11 cellular contexts compared by ENCODE assay signal in genomic region chr13:99353836-99354235, GRCh38. TPM values are rescaled to one million over a fixed set of nuclear protein-coding genes. Genes with fewer than 3 reads are reported as not detected.
A peak's percentile ranks its signal among the peaks of the same experiment; 100 is the strongest.
DNase-seq lines count a peak whose midpoint lies in the region; ATAC-seq and TF ChIP-seq lines count a peak whose summit lies in the region.
"Had no signal": no experiment of that assay in that cellular context is flagged by ENCODE, and none has a peak within 500 bp of the region (broad histone marks: within the 10 kb centered on the region; RNA-seq: fewer than 3 reads in every experiment).

No MANE protein-coding gene starts in this region.

- H3K27me3 Mint-ChIP-seq in activated T-helper 1 cell treated with anti-CD3 and anti-CD28 coated beads, Interleukin-12 subunit alpha, Interleukin-12 subunit beta, Interleukin-2, Interleukin-4 antibody, amounts not matched to agents 30 ng/mL and 10 ng/mL and 1 ng/mL, durations not matched to agents 14 hours and 24 hours and 36 hours (ENCODE audit: insufficient read depth), result peaks cover 3% of the 10 kb centered on the region

- ATAC-seq in HG02973 (IDR thresholded peaks at IDR 0.05; ENCODE audit: unreplicated experiment), result no peak
- ATAC-seq: left cardiac atrium had no signal

- peak overlapping the region; percentile 36 for H3K4me3 Mint-ChIP-seq in activated T-helper 1 cell treated with anti-CD3 and anti-CD28 coated beads, Interleukin-12 subunit alpha, Interleukin-12 subunit beta, Interleukin-2, Interleukin-4 antibody, amounts not matched to agents 30 ng/mL and 10 ng/mL and 1 ng/mL, durations not matched to agents 14 hours and 24 hours and 36 hours

- TF ChIP-seq CTCF in AG10803 (conservative IDR thresholded peaks at IDR 0.05; ENCODE audit: low read length) (no peak), GM12865 (IDR thresholded peaks at IDR 0.05; ENCODE audit: insufficient read depth, low read depth, low read length, missing control alignments) (no peak)

- intact Hi-C loops in activated T-helper 1 cell treated with anti-CD3 and anti-CD28 coated beads, Interleukin-12 subunit alpha, Interleukin-12 subunit beta, Interleukin-2, Interleukin-4 antibody, amounts not matched to agents 30 ng/mL and 10 ng/mL and 1 ng/mL, durations not matched to agents 14 hours and 24 hours and 36 hours (cut with micrococcal nuclease), result loop anchor here (5.0 to 10.0 kb wide), 2 partner anchors 267 to 779 kb away; partner anchors contain the start of gene STK24

- H3K9me3 Mint-ChIP-seq in activated T-helper 1 cell treated with anti-CD3 and anti-CD28 coated beads, Interleukin-12 subunit alpha, Interleukin-12 subunit beta, Interleukin-2, Interleukin-4 antibody, amounts not matched to agents 30 ng/mL and 10 ng/mL and 1 ng/mL, durations not matched to agents 14 hours and 24 hours and 36 hours, result no peaks in the 10 kb centered on the region

- H3K4me3 ChIP-seq in AG10803 (ENCODE audit: low read length) (no peak overlapping the region), GM12865 (ENCODE audit: low read depth, low read length) (peak overlapping the region; percentile 36)

- peak overlapping the region; percentile 77 for H3K27ac Mint-ChIP-seq in activated T-helper 1 cell treated with anti-CD3 and anti-CD28 coated beads, Interleukin-12 subunit alpha, Interleukin-12 subunit beta, Interleukin-2, Interleukin-4 antibody, amounts not matched to agents 30 ng/mL and 10 ng/mL and 1 ng/mL, durations not matched to agents 14 hours and 24 hours and 36 hours

- peaks cover 84% of the 10 kb centered on the region for H3K4me1 Mint-ChIP-seq in activated T-helper 1 cell treated with anti-CD3 and anti-CD28 coated beads, Interleukin-12 subunit alpha, Interleukin-12 subunit beta, Interleukin-2, Interleukin-4 antibody, amounts not matched to agents 30 ng/mL and 10 ng/mL and 1 ng/mL, durations not matched to agents 14 hours and 24 hours and 36 hours (ENCODE audit: low read depth)

- DNase-seq in AG10803 (ENCODE audit: low read depth) (peak; percentile 15), GM12865 (ENCODE audit: low read depth) (no peak), hepatic stellate cell (ENCODE audit: low spot score) (peak; percentile 46), NCI-H128 (lab: John Stamatoyannopoulos, UW; ENCODE audit: unreplicated experiment) (no peak), NCI-H187 (lab: John Stamatoyannopoulos, UW) (no peak), DMS 273 (lab: John Stamatoyannopoulos, UW; ENCODE audit: unreplicated experiment) (no peak)
- no peak for DNase-seq in activated T-helper 1 cell treated with anti-CD3 and anti-CD28 coated beads, Interleukin-12 subunit alpha, Interleukin-12 subunit beta, Interleukin-2, Interleukin-4 antibody, amounts not matched to agents 30 ng/mL and 10 ng/mL and 1 ng/mL, durations not matched to agents 14 hours and 24 hours and 36 hours (ENCODE audit: low spot score)
- DNase-seq: left cardiac atrium, NCI-H146, OCI-M1 had no signal

- peaks cover 54% of the 10 kb centered on the region for H3K36me3 Mint-ChIP-seq in activated T-helper 1 cell treated with anti-CD3 and anti-CD28 coated beads, Interleukin-12 subunit alpha, Interleukin-12 subunit beta, Interleukin-2, Interleukin-4 antibody, amounts not matched to agents 30 ng/mL and 10 ng/mL and 1 ng/mL, durations not matched to agents 14 hours and 24 hours and 36 hours (ENCODE audit: low read depth)

RNA-seq across cellular contexts. Expression of gene GPR183, which starts 46.6 kb away (rescaled TPM):
- 22.6 and 23.6 TPM in 2 replicates for total RNA-seq in activated T-helper 1 cell treated with anti-CD3 and anti-CD28 coated beads, Interleukin-12 subunit alpha, Interleukin-12 subunit beta, Interleukin-2, Interleukin-4 antibody, amounts not matched to agents 30 ng/mL and 10 ng/mL and 1 ng/mL, durations not matched to agents 14 hours and 24 hours and 36 hours

Comparison
In these comparisons a context has a peak if more than half of its experiments do, and no peak if none do; other contexts are left out.
1. DNase-seq: peak in AG10803 (single experiment) and hepatic stellate cell (single experiment); none in GM12865 (single experiment), activated T-helper 1 cell treated with anti-CD3 and anti-CD28 coated beads, Interleukin-12 subunit alpha, Interleukin-12 subunit beta, Interleukin-2, Interleukin-4 antibody, amounts not matched to agents 30 ng/mL and 10 ng/mL and 1 ng/mL, durations not matched to agents 14 hours and 24 hours and 36 hours (single experiment), NCI-H128 (single experiment), NCI-H187 (0 of 2) and DMS 273 (single experiment).